Comparison of ENCODE assay signal across 8 cellular contexts in the genomic region with DNA sequence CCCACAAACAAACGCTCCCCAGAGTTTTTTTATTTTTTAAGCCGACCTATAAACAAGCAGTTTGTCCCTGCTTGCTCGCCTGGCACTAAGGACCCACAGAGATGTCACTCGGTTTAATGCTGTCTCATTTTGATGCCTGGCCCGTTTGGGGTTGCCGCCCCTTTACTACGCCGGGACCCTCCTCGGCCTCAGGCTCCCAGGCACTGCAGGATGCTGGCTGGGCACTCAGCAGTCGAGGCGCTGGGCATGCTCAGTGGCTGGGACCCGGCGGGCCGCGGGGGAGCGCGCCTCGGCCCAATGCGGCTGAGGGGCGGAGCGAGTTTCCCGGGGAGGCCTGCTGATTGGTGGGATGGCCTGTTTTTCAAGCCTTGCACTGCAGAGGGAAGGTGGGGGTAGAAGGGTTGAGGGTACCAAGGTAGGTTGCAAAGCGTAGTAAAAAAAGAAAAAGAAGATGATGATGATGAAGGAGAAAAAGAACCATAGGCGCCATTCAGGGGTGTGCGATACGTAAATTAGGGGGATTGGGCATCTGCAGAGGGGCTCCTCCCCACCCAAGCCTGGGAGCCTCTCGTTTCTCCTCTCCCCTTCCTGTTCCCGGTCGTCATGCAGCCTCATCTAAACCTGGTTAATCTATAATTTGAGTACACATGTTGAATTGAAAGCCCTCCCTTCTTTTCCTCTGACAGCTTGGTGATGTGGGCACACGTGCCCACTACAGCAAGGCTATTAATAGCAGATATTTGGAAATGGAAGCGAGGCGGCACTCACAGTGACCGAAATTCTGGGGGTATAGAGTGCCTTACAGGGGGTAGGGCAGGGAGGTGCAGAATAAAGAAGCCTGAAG. TPM values are rescaled to one million over a fixed set of nuclear protein-coding genes. Genes with fewer than 3 reads are reported as not detected.
DNase-seq lines count a peak whose midpoint lies in the region; ATAC-seq and TF ChIP-seq lines count a peak whose summit lies in the region.

No MANE protein-coding gene starts in this region.

- peak; percentile 74 for ATAC-seq in GM18505 (IDR thresholded peaks at IDR 0.05; ENCODE audit: unreplicated experiment)
- peak; percentile 76 for ATAC-seq in HG02884 (IDR thresholded peaks at IDR 0.05; ENCODE audit: unreplicated experiment)

- H3K27me3 ChIP-seq in dorsolateral prefrontal cortex, result no peaks in the 10 kb centered on the region

- H3K27ac ChIP-seq in dorsolateral prefrontal cortex, result peak overlapping the region in 58 of 59 donors; percentile 20 to 94 (median 86)

- DNase-seq in NCI-H2171 (lab: John Stamatoyannopoulos, UW), result peak; percentile 64
- DNase-seq in activated CD4-positive, alpha-beta T cell treated with anti-CD3 and anti-CD28 coated beads, Interleukin-2, amount 50 U/mL, for 1 hour, result peak; percentile 68
- peak; percentile 89 to 97 (median 93) for DNase-seq in dorsolateral prefrontal cortex
- DNase-seq in lower leg skin (ENCODE audit: low spot score in 2 of 2), result peak; percentile 46 to 94
- DNase-seq in stimulated activated CD8-positive, alpha-beta memory T cell treated with anti-CD3 and anti-CD28 coated beads, Interleukin-12 subunit alpha, Interleukin-12 subunit beta, amount 100 ng/mL, for 1 hour (ENCODE audit: low read depth), result peak; percentile 53
- no peak for DNase-seq in OCI-M2 (lab: John Stamatoyannopoulos, UW; ENCODE audit: unreplicated experiment)

- TF ChIP-seq CTCF in dorsolateral prefrontal cortex (IDR thresholded peaks at IDR 0.05 in 54 of 56, conservative IDR thresholded peaks at IDR 0.05 in 2 of 56; ENCODE audit: low read depth in 1 of 56, partially characterized antibody in 56 of 56) (peak in 32 of 56 donors; percentile 8 to 59 (median 28)), lower leg skin (IDR thresholded peaks at IDR 0.05) (no peak)

- intact Hi-C loops in dorsolateral prefrontal cortex (cut with DNase I) (loop anchor here (1.0 to 5.0 kb wide), 3 partner anchors 10 to 584 kb away; a partner anchor contains a TSS), lower leg skin (cut with DNase I; ENCODE audit: low total_unique reads) (loop anchor here (10.0 kb wide), 2 partner anchors 184 to 916 kb away; no protein-coding TSS in a partner anchor)

- H3K4me3 ChIP-seq in dorsolateral prefrontal cortex (peak overlapping the region; percentile 50 to 89 (median 77)), lower leg skin (ENCODE audit: low read depth, poor library complexity, severe bottlenecking) (no peak overlapping the region)

- WGBS in lower leg skin, 2 donors, result 11 to 28% methylated on average over 33 of the region's 33 CpGs

- TF ChIP-seq POLR2A in GM18505 (IDR thresholded peaks at IDR 0.05; ENCODE audit: borderline replicate concordance, extremely low read depth, insufficient read depth, insufficient read length) (no peak), lower leg skin (IDR thresholded peaks at IDR 0.05) (no peak)

RNA-seq across cellular contexts. Expression of a gene that starts 1.5 kb away (rescaled TPM):
- total RNA-seq in dorsolateral prefrontal cortex (10 to 100 TPM in 110 of 120 experiments, 1 to 10 TPM in 10; 6.8 to 23.0 (median 14.4) TPM), lower leg skin (10 to 100 TPM; 16.9 to 55.0 (median 25.4) TPM)

RNA-seq across cellular contexts. Expression of a gene that starts 34.7 kb away (rescaled TPM):
- total RNA-seq in dorsolateral prefrontal cortex, result 10 to 100 TPM; 36.7 to 99.9 (median 61.0) TPM
- total RNA-seq in lower leg skin, result 10 to 100 TPM in 3 of 4 donors, 1 to 10 TPM in 1; 7.8 to 28.9 (median 18.0) TPM

Comparison
In these comparisons a context has a peak if more than half of its experiments do, and no peak if none do; other contexts are left out.
1. CTCF ChIP-seq: peak in dorsolateral prefrontal cortex (32 of 56); none in lower leg skin (0 of 3).